ENCODE assay signal across 24 cellular contexts in genomic region chr22:45838257-45838891, GRCh38.
"Had no signal": no experiment of that assay in that cellular context is flagged by ENCODE, and none has a peak within 500 bp of the region (broad histone marks: within the 10 kb centered on the region; RNA-seq: fewer than 3 reads in every experiment).

No MANE protein-coding gene starts in this region.

- H3K27ac ChIP-seq: adrenal gland, body of pancreas, epithelial cell of prostate, esophagus squamous epithelium, parathyroid adenoma, spleen, suprapubic skin, tibial nerve had no signal

- DNase-seq: activated CD4-positive, alpha-beta T cell treated with anti-CD3 and anti-CD28 coated beads for 4 hours; activated CD4-positive, alpha-beta T cell treated with anti-CD3 and anti-CD28 coated beads, Interleukin-2, amount 50 U/mL, for 4 hours; activated CD8-positive, alpha-beta memory T cell treated with anti-CD3 and anti-CD28 coated beads for 24 hours; activated effector memory CD4-positive, alpha-beta T cell treated with Interleukin-2 at 50 U/mL for 16 hours; activated naive CD4-positive, alpha-beta T cell treated with Interleukin-2 at 50 U/mL for 16 hours; activated naive CD8-positive, alpha-beta T cell treated with anti-CD3 and anti-CD28 coated beads for 36 hours; adrenal gland; aorta; body of pancreas; caudate nucleus; effector CD4-positive, alpha-beta T cell; esophagus squamous epithelium; foreskin melanocyte; naive B cell; occipital lobe; right cardiac atrium; spleen; stimulated activated naive CD4-positive, alpha-beta T cell had no signal

- H3K36me3 Mint-ChIP-seq: activated naive CD8-positive, alpha-beta T cell treated with anti-CD3 and anti-CD28 coated beads for 36 hours had no signal

- H3K27ac Mint-ChIP-seq: activated naive CD8-positive, alpha-beta T cell treated with anti-CD3 and anti-CD28 coated beads for 36 hours; dendritic cell treated with granulocyte-macrophage colony-stimulating factor and Interleukin-4, amounts not matched to agents 40 ng/mL and 50 ng/mL, for 4 days; mesothelial cell of epicardium had no signal

- H3K27me3 ChIP-seq: adrenal gland, body of pancreas, esophagus squamous epithelium, spleen, suprapubic skin, tibial nerve had no signal

- H3K36me3 ChIP-seq: adrenal gland had no signal

- H3K4me3 ChIP-seq: adrenal gland, body of pancreas, esophagus squamous epithelium, spleen, suprapubic skin, tibial nerve had no signal

- H3K4me1 ChIP-seq: body of pancreas, parathyroid adenoma had no signal

- H3K9me3 Mint-ChIP-seq: activated naive CD8-positive, alpha-beta T cell treated with anti-CD3 and anti-CD28 coated beads for 36 hours; dendritic cell treated with granulocyte-macrophage colony-stimulating factor and Interleukin-4, amounts not matched to agents 40 ng/mL and 50 ng/mL, for 4 days; mesothelial cell of epicardium; naive B cell had no signal

- H3K27me3 Mint-ChIP-seq: activated naive CD8-positive, alpha-beta T cell treated with anti-CD3 and anti-CD28 coated beads for 36 hours; dendritic cell treated with granulocyte-macrophage colony-stimulating factor and Interleukin-4, amounts not matched to agents 40 ng/mL and 50 ng/mL, for 4 days; naive B cell had no signal

- H3K4me3 Mint-ChIP-seq: activated naive CD8-positive, alpha-beta T cell treated with anti-CD3 and anti-CD28 coated beads for 36 hours; dendritic cell treated with granulocyte-macrophage colony-stimulating factor and Interleukin-4, amounts not matched to agents 40 ng/mL and 50 ng/mL, for 4 days; mesothelial cell of epicardium had no signal

- H3K9me3 ChIP-seq: adrenal gland, body of pancreas, esophagus squamous epithelium, spleen, suprapubic skin, tibial nerve had no signal

- ATAC-seq: body of pancreas, right cardiac atrium had no signal
